In genomic region chr10:97879241-97879640, GRCh38 we compare ENCODE assay signal across 2 cellular contexts.
TF ChIP-seq lines count a peak whose summit lies in the region.

No MANE protein-coding gene starts in this region.

TF ChIP-seq in HCT116, 20 proteins besides CTCF, POLR2A, EP300 and RAD21 (continued from another document):
- TF ChIP-seq ZNF274 (IDR thresholded peaks at IDR 0.05; ENCODE audit: low read depth, low read length) (no peak), EZH2phosphoT487 (IDR thresholded peaks at IDR 0.05; ENCODE audit: borderline replicate concordance) (no peak), CBX3 (IDR thresholded peaks at IDR 0.05; ENCODE audit: low read depth) (no peak), FOSL1 (IDR thresholded peaks at IDR 0.05; ENCODE audit: low read depth) (no peak), POLR2AphosphoS5 (IDR thresholded peaks at IDR 0.05; ENCODE audit: low read depth, low read length) (no peak), EZH2 (IDR thresholded peaks at IDR 0.05) (no peak), SIN3A (IDR thresholded peaks at IDR 0.05; ENCODE audit: low read depth) (no peak), ZBTB33 (IDR thresholded peaks at IDR 0.05; ENCODE audit: extremely low read depth, insufficient replicate concordance, low read length) (no peak), ZFX (IDR thresholded peaks at IDR 0.05) (no peak)
- TF ChIP-seq, protein P1, sequence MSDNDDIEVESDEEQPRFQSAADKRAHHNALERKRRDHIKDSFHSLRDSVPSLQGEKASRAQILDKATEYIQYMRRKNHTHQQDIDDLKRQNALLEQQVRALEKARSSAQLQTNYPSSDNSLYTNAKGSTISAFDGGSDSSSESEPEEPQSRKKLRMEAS (IDR thresholded peaks at IDR 0.05): peak; percentile 24; the same call in 1 of the 2 replicates
- TF ChIP-seq, protein P2, sequence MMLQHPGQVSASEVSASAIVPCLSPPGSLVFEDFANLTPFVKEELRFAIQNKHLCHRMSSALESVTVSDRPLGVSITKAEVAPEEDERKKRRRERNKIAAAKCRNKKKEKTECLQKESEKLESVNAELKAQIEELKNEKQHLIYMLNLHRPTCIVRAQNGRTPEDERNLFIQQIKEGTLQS (IDR thresholded peaks at IDR 0.05): no peak
- TF ChIP-seq, protein P3, sequence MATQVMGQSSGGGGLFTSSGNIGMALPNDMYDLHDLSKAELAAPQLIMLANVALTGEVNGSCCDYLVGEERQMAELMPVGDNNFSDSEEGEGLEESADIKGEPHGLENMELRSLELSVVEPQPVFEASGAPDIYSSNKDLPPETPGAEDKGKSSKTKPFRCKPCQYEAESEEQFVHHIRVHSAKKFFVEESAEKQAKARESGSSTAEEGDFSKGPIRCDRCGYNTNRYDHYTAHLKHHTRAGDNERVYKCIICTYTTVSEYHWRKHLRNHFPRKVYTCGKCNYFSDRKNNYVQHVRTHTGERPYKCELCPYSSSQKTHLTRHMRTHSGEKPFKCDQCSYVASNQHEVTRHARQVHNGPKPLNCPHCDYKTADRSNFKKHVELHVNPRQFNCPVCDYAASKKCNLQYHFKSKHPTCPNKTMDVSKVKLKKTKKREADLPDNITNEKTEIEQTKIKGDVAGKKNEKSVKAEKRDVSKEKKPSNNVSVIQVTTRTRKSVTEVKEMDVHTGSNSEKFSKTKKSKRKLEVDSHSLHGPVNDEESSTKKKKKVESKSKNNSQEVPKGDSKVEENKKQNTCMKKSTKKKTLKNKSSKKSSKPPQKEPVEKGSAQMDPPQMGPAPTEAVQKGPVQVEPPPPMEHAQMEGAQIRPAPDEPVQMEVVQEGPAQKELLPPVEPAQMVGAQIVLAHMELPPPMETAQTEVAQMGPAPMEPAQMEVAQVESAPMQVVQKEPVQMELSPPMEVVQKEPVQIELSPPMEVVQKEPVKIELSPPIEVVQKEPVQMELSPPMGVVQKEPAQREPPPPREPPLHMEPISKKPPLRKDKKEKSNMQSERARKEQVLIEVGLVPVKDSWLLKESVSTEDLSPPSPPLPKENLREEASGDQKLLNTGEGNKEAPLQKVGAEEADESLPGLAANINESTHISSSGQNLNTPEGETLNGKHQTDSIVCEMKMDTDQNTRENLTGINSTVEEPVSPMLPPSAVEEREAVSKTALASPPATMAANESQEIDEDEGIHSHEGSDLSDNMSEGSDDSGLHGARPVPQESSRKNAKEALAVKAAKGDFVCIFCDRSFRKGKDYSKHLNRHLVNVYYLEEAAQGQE (IDR thresholded peaks at IDR 0.05; ENCODE audit: low read depth): no peak

TF ChIP-seq in WTC11, 78 proteins besides CTCF, POLR2A, EP300 and RAD21 (continued from another document):
- TF ChIP-seq, protein P4, sequence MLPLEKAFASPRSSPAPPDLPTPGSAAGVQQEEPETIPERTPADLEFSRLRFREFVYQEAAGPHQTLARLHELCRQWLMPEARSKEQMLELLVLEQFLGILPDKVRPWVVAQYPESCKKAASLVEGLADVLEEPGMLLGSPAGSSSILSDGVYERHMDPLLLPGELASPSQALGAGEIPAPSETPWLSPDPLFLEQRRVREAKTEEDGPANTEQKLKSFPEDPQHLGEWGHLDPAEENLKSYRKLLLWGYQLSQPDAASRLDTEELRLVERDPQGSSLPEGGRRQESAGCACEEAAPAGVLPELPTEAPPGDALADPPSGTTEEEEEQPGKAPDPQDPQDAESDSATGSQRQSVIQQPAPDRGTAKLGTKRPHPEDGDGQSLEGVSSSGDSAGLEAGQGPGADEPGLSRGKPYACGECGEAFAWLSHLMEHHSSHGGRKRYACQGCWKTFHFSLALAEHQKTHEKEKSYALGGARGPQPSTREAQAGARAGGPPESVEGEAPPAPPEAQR (CRISPR knock-in tag; IDR thresholded peaks at IDR 0.05): 0 out of 2 replicates have a peak, but pooled peaks have one; percentile 2
- TF ChIP-seq ZNF317 (CRISPR knock-in tag; IDR thresholded peaks at IDR 0.05; ENCODE audit: borderline replicate concordance, low read depth) (no peak), E2F1 (CRISPR knock-in tag; IDR thresholded peaks at IDR 0.05) (no peak)
